Comparison of ENCODE assay signal across 8 cellular contexts in the genomic region with DNA sequence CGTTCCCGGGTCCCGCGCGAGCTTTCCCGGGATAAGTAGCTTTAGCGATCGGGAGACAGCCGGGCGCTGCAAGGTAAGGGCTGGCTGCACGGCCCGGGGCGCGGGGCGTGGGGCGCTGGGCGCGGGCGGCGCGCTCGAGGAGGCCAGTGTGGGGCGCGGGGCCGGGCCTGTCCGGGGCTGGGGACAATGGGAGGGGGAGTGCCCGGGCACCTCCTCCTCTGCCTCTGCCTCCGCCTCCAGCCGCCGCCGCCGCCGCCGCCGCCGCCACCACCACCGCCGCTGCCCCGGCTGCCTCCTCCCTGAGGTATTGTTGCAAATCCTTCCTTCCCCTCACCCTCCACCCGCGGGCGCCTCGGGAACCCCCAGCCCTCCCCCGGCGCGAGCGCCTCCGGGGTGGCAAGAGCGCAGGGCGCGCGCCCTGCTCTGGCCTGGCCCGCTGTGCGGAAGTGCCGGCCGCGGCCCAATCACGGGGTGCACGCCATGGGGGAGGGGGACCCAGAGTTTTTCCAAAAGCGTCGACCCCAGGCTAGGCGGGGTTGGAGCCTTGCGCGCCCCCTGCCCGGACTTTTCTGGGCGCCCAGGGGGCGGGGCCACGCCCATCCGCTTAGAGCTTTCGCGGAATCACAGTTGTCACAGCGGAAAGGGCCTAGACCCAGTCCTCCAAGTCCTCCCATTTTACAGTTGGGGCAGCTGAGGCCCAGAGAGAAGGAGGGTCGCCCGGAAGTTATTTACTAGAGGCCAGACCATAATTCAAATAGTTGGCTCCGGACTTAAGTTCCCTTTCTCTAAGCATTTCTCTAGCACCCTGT. TPM values are rescaled to one million over a fixed set of nuclear protein-coding genes. Genes with fewer than 3 reads are reported as not detected.
A peak's percentile ranks its signal among the peaks of the same experiment; 100 is the strongest.
DNase-seq lines count a peak whose midpoint lies in the region; ATAC-seq and TF ChIP-seq lines count a peak whose summit lies in the region.

A gene with protein sequence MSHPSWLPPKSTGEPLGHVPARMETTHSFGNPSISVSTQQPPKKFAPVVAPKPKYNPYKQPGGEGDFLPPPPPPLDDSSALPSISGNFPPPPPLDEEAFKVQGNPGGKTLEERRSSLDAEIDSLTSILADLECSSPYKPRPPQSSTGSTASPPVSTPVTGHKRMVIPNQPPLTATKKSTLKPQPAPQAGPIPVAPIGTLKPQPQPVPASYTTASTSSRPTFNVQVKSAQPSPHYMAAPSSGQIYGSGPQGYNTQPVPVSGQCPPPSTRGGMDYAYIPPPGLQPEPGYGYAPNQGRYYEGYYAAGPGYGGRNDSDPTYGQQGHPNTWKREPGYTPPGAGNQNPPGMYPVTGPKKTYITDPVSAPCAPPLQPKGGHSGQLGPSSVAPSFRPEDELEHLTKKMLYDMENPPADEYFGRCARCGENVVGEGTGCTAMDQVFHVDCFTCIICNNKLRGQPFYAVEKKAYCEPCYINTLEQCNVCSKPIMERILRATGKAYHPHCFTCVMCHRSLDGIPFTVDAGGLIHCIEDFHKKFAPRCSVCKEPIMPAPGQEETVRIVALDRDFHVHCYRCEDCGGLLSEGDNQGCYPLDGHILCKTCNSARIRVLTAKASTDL (plus strand): TSS at position 209 of the 809 bp plus-strand sequence. CDS start 251,964 bp downstream, outside the sequence.

- H4K91ac ChIP-seq in trophoblast cell (ENCODE audit: low read depth, low read length), result peak within 1 kb of the TSS; percentile 99

- peak within 1 kb of the TSS; percentile 90 for H2AK5ac ChIP-seq in trophoblast cell (ENCODE audit: low read length)

- peaks cover 0 to 3% (median 1%) of the 10 kb centered on the region in 3 donors for H3K36me3 Mint-ChIP-seq in CD8-positive, alpha-beta memory T cell
- no peaks in the 10 kb centered on the region for H3K36me3 Mint-ChIP-seq in activated naive CD8-positive, alpha-beta T cell treated with anti-CD3 and anti-CD28 coated beads for 36 hours

- peaks cover 18% of the 10 kb centered on the region for H3K79me1 ChIP-seq in trophoblast cell (ENCODE audit: low read length)

- no peak for TF ChIP-seq CTCF in HL-60 (IDR thresholded peaks at IDR 0.05; ENCODE audit: insufficient read depth, low read length)
- no peak for TF ChIP-seq CTCF in thyroid gland (IDR thresholded peaks at IDR 0.05)

- peak; percentile 81 for ATAC-seq in GM19455 (IDR thresholded peaks at IDR 0.05; ENCODE audit: unreplicated experiment)
- ATAC-seq in Right ventricle myocardium inferior, result peak; percentile 93

- H3K4me3 ChIP-seq in CD8-positive, alpha-beta memory T cell (ENCODE audit: low read length), result peak within 1 kb of the TSS; percentile 72
- H3K4me3 ChIP-seq in HL-60 (replicated peaks; ENCODE audit: insufficient read depth, low read length), result peak within 1 kb of the TSS; percentile 70
- H3K4me3 ChIP-seq in trophoblast cell (ENCODE audit: low read depth, low read length), result peak within 1 kb of the TSS; percentile 86
- H3K4me3 ChIP-seq in thyroid gland (replicated peaks in 1 of 3), result peak within 1 kb of the TSS; percentile 27 to 94 (median 88)

- peak within 1 kb of the TSS; percentile 99 for H2BK5ac ChIP-seq in trophoblast cell (ENCODE audit: low read depth, low read length, poor library complexity)

- peak within 1 kb of the TSS; percentile 96 for H3K9ac ChIP-seq in trophoblast cell (ENCODE audit: low read length)

- H3K14ac ChIP-seq in trophoblast cell (ENCODE audit: low read length), result peak within 1 kb of the TSS; percentile 99

- peak within 1 kb of the TSS; percentile 83 to 95 (median 90) for H3K4me3 Mint-ChIP-seq in CD8-positive, alpha-beta memory T cell
- peak within 1 kb of the TSS; percentile 86 for H3K4me3 Mint-ChIP-seq in activated naive CD8-positive, alpha-beta T cell treated with anti-CD3 and anti-CD28 coated beads for 36 hours

- no peaks in the 10 kb centered on the region for H3K27me3 ChIP-seq in CD8-positive, alpha-beta memory T cell (ENCODE audit: insufficient read depth, low read length, poor library complexity, severe bottlenecking)
- H3K27me3 ChIP-seq in HL-60 (ENCODE audit: insufficient read depth, poor library complexity, severe bottlenecking), result no peaks in the 10 kb centered on the region
- H3K27me3 ChIP-seq in trophoblast cell (ENCODE audit: insufficient read depth, low read length), result no peaks in the 10 kb centered on the region
- H3K27me3 ChIP-seq in thyroid gland, result no peaks in the 10 kb centered on the region

- H4K8ac ChIP-seq in trophoblast cell (ENCODE audit: low read depth, low read length), result peak within 1 kb of the TSS; percentile 100

- peak within 1 kb of the TSS; percentile 86 for H3K4me2 ChIP-seq in trophoblast cell (ENCODE audit: low read length)

- peaks cover 28% of the 10 kb centered on the region for H3K79me2 ChIP-seq in trophoblast cell (ENCODE audit: control insufficient read depth, insufficient read depth, low read length, poor library complexity)

- peak within 1 kb of the TSS; percentile 81 for H2BK12ac ChIP-seq in trophoblast cell (ENCODE audit: low read length)

- intact Hi-C loops in Right ventricle myocardium inferior (cut with DNase I) (loop anchor here (2.0 to 10.0 kb wide), 4 partner anchors 117 to 793 kb away; no protein-coding TSS in a partner anchor), thyroid gland (cut with DNase I) (loop anchor here (10.0 kb wide), 1 partner anchor 399 kb away; no protein-coding TSS in a partner anchor)

- H3K9me3 ChIP-seq in CD8-positive, alpha-beta memory T cell (ENCODE audit: low read length), result no peaks in the 10 kb centered on the region
- H3K9me3 ChIP-seq in trophoblast cell (ENCODE audit: insufficient read depth, low read depth, low read length) (no peaks in the 10 kb centered on the region), thyroid gland (no peaks in the 10 kb centered on the region)

- CTCF ChIA-PET in CD8-positive, alpha-beta memory T cell (lab: Charles Lee), result interaction anchor here (0.9 to 2.5 kb wide), 7 partner anchors 14 to 888 kb away, joined by 3 to 9 read pairs (median 3); a partner anchor contains a TSS

- no peaks in the 10 kb centered on the region for H3K9me3 Mint-ChIP-seq in CD8-positive, alpha-beta memory T cell
- no peaks in the 10 kb centered on the region for H3K9me3 Mint-ChIP-seq in activated naive CD8-positive, alpha-beta T cell treated with anti-CD3 and anti-CD28 coated beads for 36 hours

- H3K36me3 ChIP-seq in CD8-positive, alpha-beta memory T cell (ENCODE audit: insufficient read depth, low read length), result no peaks in the 10 kb centered on the region
- H3K36me3 ChIP-seq in trophoblast cell (ENCODE audit: control insufficient read depth in 1 of 2, insufficient read depth in 2 of 2, low read length in 2 of 2) (peaks cover 0 to 3% of the 10 kb centered on the region in 2 experiments), thyroid gland (no peaks in the 10 kb centered on the region)

- H2BK120ac ChIP-seq in trophoblast cell (ENCODE audit: insufficient read depth, low read length, poor library complexity), result peak within 1 kb of the TSS; percentile 99

- no peak within 1 kb of the TSS for H3K23ac ChIP-seq in trophoblast cell (ENCODE audit: low read length)

- H3K4ac ChIP-seq in trophoblast cell (ENCODE audit: low read depth, low read length), result peak within 1 kb of the TSS; percentile 98

- H4K12ac ChIP-seq in trophoblast cell (ENCODE audit: low read depth, low read length), result peak within 1 kb of the TSS; percentile 97

- peak within 1 kb of the TSS; percentile 43 for H3K27ac ChIP-seq in CD8-positive, alpha-beta memory T cell (ENCODE audit: low read depth, low read length)
- H3K27ac ChIP-seq in HL-60 (replicated peaks) (peak within 1 kb of the TSS; percentile 73), trophoblast cell (ENCODE audit: low read depth, low read length) (peak within 1 kb of the TSS; percentile 99), thyroid gland (peak within 1 kb of the TSS; percentile 87 to 91 (median 88))

- peaks cover 50 to 70% (median 56%) of the 10 kb centered on the region in 3 donors for H3K4me1 Mint-ChIP-seq in CD8-positive, alpha-beta memory T cell
- H3K4me1 Mint-ChIP-seq in activated naive CD8-positive, alpha-beta T cell treated with anti-CD3 and anti-CD28 coated beads for 36 hours, result peaks cover 44% of the 10 kb centered on the region

- H3K27me3 Mint-ChIP-seq in CD8-positive, alpha-beta memory T cell, result no peaks in the 10 kb centered on the region
- peaks cover 4% of the 10 kb centered on the region for H3K27me3 Mint-ChIP-seq in activated naive CD8-positive, alpha-beta T cell treated with anti-CD3 and anti-CD28 coated beads for 36 hours

- H3K27ac Mint-ChIP-seq in CD8-positive, alpha-beta memory T cell, result peak within 1 kb of the TSS; percentile 77 to 96 (median 93)
- H3K27ac Mint-ChIP-seq in activated naive CD8-positive, alpha-beta T cell treated with anti-CD3 and anti-CD28 coated beads for 36 hours, result peak within 1 kb of the TSS; percentile 85

- peak; percentile 74 to 87 (median 81) for DNase-seq in CD8-positive, alpha-beta memory T cell
- DNase-seq in HL-60 (ENCODE audit: low read depth in 1 of 2, low spot score in 1 of 2) (peak; percentile 47 to 92), SKM-1 treated with dmso at 0.1 percent for 144 hours (lab: John Stamatoyannopoulos, UW; ENCODE audit: unreplicated experiment) (peak; percentile 59), Right ventricle myocardium inferior (ENCODE audit: missing footprints) (peak; percentile 93), trophoblast cell (peak; percentile 61 to 70), thyroid gland (peak; percentile 79 to 81)
- DNase-seq in activated naive CD8-positive, alpha-beta T cell treated with anti-CD3 and anti-CD28 coated beads for 36 hours, result peak; percentile 87

- peak within 1 kb of the TSS; percentile 98 for H3K18ac ChIP-seq in trophoblast cell (ENCODE audit: low read length)

- no CpG with 5 or more reads among the region's 75 CpGs for WGBS in trophoblast cell (ENCODE audit: extremely low coverage, insufficient coverage, insufficient read length)
- WGBS in thyroid gland, 2 donors, result 1 to 2% methylated on average over 18 to 27 of the region's 75 CpGs

- H3K4me1 ChIP-seq in CD8-positive, alpha-beta memory T cell (ENCODE audit: insufficient read depth, low read length), result peaks cover 25% of the 10 kb centered on the region
- H3K4me1 ChIP-seq in trophoblast cell (ENCODE audit: control insufficient read depth in 1 of 2, insufficient read depth in 2 of 2, low read length in 2 of 2) (peaks cover 14 to 30% of the 10 kb centered on the region in 2 experiments), thyroid gland (peaks cover 4 to 21% of the 10 kb centered on the region in 2 donors)

- peak within 1 kb of the TSS; percentile 98 for H2AFZ ChIP-seq in trophoblast cell (ENCODE audit: insufficient read depth, low read length, poor library complexity)

- POLR2A ChIA-PET in CD8-positive, alpha-beta memory T cell (lab: Charles Lee), result interaction anchor here (0.6 to 1.5 kb wide), 6 partner anchors 15 to 413 kb away, joined by 3 to 7 read pairs (median 4); no protein-coding TSS in a partner anchor

- peak in 1 of 2 donors; percentile 60 for TF ChIP-seq POLR2A in thyroid gland (IDR thresholded peaks at IDR 0.05)

RNA-seq across cellular contexts. Expression of the gene that starts here (rescaled TPM):
- 10 to 100 TPM; 13.4 to 18.0 TPM for total RNA-seq in CD8-positive, alpha-beta memory T cell
- polyA plus RNA-seq in CD8-positive, alpha-beta memory T cell, result 23.5 TPM
- 10 to 100 TPM; 15.0 to 15.3 TPM for total RNA-seq in activated naive CD8-positive, alpha-beta T cell treated with anti-CD3 and anti-CD28 coated beads for 36 hours
- total RNA-seq in Right ventricle myocardium inferior (114 TPM), thyroid gland (100 to 1,000 TPM in 1 of 4 donors, 10 to 100 TPM in 3; 79.0 to 141 (median 82.8) TPM)
- 29.2 and 30.6 TPM in 2 replicates for polyA plus RNA-seq in trophoblast cell (2013)

Comparison
In these comparisons a context has a peak if more than half of its experiments do, and no peak if none do; other contexts are left out.
1. Peak in every context shown above with its lines: DNase-seq, ATAC-seq, H3K4me3 ChIP-seq and H3K27ac ChIP-seq.
2. H3K27ac ChIP-seq: peak in every context shown above with its lines; median percentile 99 in trophoblast cell; 88 in thyroid gland; 73 in HL-60; 43 in CD8-positive, alpha-beta memory T cell.